Comparison of ENCODE assay signal across 27 cellular contexts in genomic region chr4:54386693-54387092, GRCh38.
"Had no signal": no experiment of that assay in that cellular context is flagged by ENCODE, and none has a peak within 500 bp of the region (broad histone marks: within the 10 kb centered on the region; RNA-seq: fewer than 3 reads in every experiment).

No MANE protein-coding gene starts in this region.

- FAIRE-seq: urothelium cell line had no signal

- ATAC-seq: stimulated activated effector memory CD8-positive, alpha-beta T cell treated with anti-CD3 and anti-CD28 coated beads, Interleukin-12 subunit alpha, Interleukin-12 subunit beta, amount 100 ng/mL, for 72 hours; stimulated activated memory B cell treated with anti-CD40 and anti-IgM and Interleukin-4, amounts not matched to agents 10 μg/mL and 1 μg/mL and 100 μg/mL, for 72 hours; stimulated activated naive B cell treated with anti-CD40 and anti-IgM and Interleukin-4, amounts not matched to agents 10 μg/mL and 1 μg/mL and 100 μg/mL, for 72 hours; stimulated activated naive CD8-positive, alpha-beta T cell treated with anti-CD3 and anti-CD28 coated beads, Interleukin-15, amount 100 ng/mL, for 72 hours; stimulated activated naive CD8-positive, alpha-beta T cell treated with anti-CD3 and anti-CD28 coated beads, Interleukin-15, Interleukin-2, amounts not matched to agents 100 U/mL and 50 U/mL, for 24 hours; upper lobe of right lung had no signal

- DNase-seq: stimulated activated CD4-positive, alpha-beta T cell treated with anti-CD3 and anti-CD28 coated beads, Interleukin-2, amount 100 ng/mL, for 48 hours; stimulated activated CD4-positive, alpha-beta T cell treated with anti-CD3 and anti-CD28 coated beads, Interleukin-4, amount 100 ng/mL, for 1 hour; stimulated activated CD4-positive, alpha-beta T cell treated with anti-CD3 and anti-CD28 coated beads, Interleukin-4, amount 100 ng/mL, for 24 hours; stimulated activated CD4-positive, alpha-beta T cell treated with anti-CD3 and anti-CD28 coated beads, Interleukin-4, amount 100 ng/mL, for 4 hours; stimulated activated CD8-positive, alpha-beta memory T cell treated with anti-CD3 and anti-CD28 coated beads, Interleukin-4, amount 100 ng/mL, for 48 hours; stimulated activated naive B cell treated with anti-CD40 and anti-IgM and Interleukin-4, amounts not matched to agents 10 μg/mL and 1 μg/mL and 100 μg/mL, for 72 hours; stimulated activated naive CD4-positive, alpha-beta T cell; stimulated activated naive CD4-positive, alpha-beta T cell treated with Interleukin-2 at 50 U/mL for 16 hours; stimulated activated naive CD8-positive, alpha-beta T cell treated with anti-CD3 and anti-CD28 coated beads, Interleukin-15, amount 100 ng/mL, for 72 hours; stimulated activated naive CD8-positive, alpha-beta T cell treated with anti-CD3 and anti-CD28 coated beads, Interleukin-15, Interleukin-2, amounts not matched to agents 100 U/mL and 50 U/mL, for 24 hours; stomach; substantia nigra; testis; thyroid gland; tibial artery; transverse colon; trophoblast cell; upper lobe of left lung; upper lobe of right lung; uterus had no signal

- H3K36me3 ChIP-seq: stomach, suprapubic skin, thoracic aorta, thyroid gland, tibial artery, tibial nerve, transverse colon, upper lobe of left lung, upper lobe of right lung, uterus, vagina had no signal

- H3K27me3 ChIP-seq: stomach, suprapubic skin, testis, thyroid gland, tibial artery, tibial nerve, transverse colon, upper lobe of left lung, upper lobe of right lung, uterus, vagina had no signal

- H3K4me1 ChIP-seq: stomach, suprapubic skin, testis, tibial artery, tibial nerve, transverse colon, uterus, vagina had no signal

- H3K27ac ChIP-seq: suprapubic skin, testis, thoracic aorta, thyroid gland, tibial artery, tibial nerve, transverse colon, upper lobe of left lung, upper lobe of right lung, uterus, vagina had no signal

- H3K9me3 ChIP-seq: stomach, suprapubic skin, testis, thoracic aorta, thyroid gland, tibial artery, tibial nerve, transverse colon, upper lobe of left lung, upper lobe of right lung, uterus, vagina had no signal

- H3K4me3 ChIP-seq: stomach, suprapubic skin, testis, thoracic aorta, thyroid gland, tibial artery, tibial nerve, transverse colon, upper lobe of left lung, upper lobe of right lung, uterus, vagina had no signal
